1 cellular context compared by ENCODE assay signal in genomic region chr18:46625069-46625468, GRCh38.
TF ChIP-seq lines count a peak whose summit lies in the region.

No MANE protein-coding gene starts in this region.

TF ChIP-seq in HepG2, 621 proteins besides CTCF, POLR2A, EP300 and RAD21:
- TF ChIP-seq CHCHD3 (CRISPR knock-in tag; IDR thresholded peaks at IDR 0.05), result no peak
- no peak for TF ChIP-seq GRHL1 (CRISPR knock-in tag; conservative IDR thresholded peaks at IDR 0.05)
- no peak for TF ChIP-seq PAF1 (CRISPR knock-in tag; IDR thresholded peaks at IDR 0.05)
- TF ChIP-seq FOXK2 (IDR thresholded peaks at IDR 0.05), result no peak
